ENCODE assay signal across 19 cellular contexts in genomic region chr2:220174826-220175225, GRCh38.
"Had no signal": no experiment of that assay in that cellular context is flagged by ENCODE, and none has a peak within 500 bp of the region (broad histone marks: within the 10 kb centered on the region; RNA-seq: fewer than 3 reads in every experiment).

No MANE protein-coding gene starts in this region.

- H3K36me3 Mint-ChIP-seq: T-cell had no signal

- H3K9me3 ChIP-seq: SK-N-SH had no signal

- H3K4me1 Mint-ChIP-seq: T-cell had no signal

- H3K27ac ChIP-seq: RWPE1 had no signal

- H3K4me3 Mint-ChIP-seq: T-cell had no signal

- H3K27ac Mint-ChIP-seq: T-cell had no signal

- DNase-seq: IMR-90, Karpas-422, KG1, MM.1S, NCI-H1092 treated with DMSO at 0.1 percent for 48 hours, NCI-H1436 treated with DMSO at 0.1 percent for 48 hours, NCI-H1694, NCI-H187 treated with DMSO at 0.1 percent for 48 hours, NCI-H446, NCI-H510A, NCI-H524 treated with DMSO at 0.1 percent for 48 hours, NCI-H69, NCI-H774, SHP77, SK-N-SH, SW 1271, T-cell had no signal

- FAIRE-seq: HepG2 had no signal
